Comparison of ENCODE assay signal across 28 cellular contexts in the genomic region with DNA sequence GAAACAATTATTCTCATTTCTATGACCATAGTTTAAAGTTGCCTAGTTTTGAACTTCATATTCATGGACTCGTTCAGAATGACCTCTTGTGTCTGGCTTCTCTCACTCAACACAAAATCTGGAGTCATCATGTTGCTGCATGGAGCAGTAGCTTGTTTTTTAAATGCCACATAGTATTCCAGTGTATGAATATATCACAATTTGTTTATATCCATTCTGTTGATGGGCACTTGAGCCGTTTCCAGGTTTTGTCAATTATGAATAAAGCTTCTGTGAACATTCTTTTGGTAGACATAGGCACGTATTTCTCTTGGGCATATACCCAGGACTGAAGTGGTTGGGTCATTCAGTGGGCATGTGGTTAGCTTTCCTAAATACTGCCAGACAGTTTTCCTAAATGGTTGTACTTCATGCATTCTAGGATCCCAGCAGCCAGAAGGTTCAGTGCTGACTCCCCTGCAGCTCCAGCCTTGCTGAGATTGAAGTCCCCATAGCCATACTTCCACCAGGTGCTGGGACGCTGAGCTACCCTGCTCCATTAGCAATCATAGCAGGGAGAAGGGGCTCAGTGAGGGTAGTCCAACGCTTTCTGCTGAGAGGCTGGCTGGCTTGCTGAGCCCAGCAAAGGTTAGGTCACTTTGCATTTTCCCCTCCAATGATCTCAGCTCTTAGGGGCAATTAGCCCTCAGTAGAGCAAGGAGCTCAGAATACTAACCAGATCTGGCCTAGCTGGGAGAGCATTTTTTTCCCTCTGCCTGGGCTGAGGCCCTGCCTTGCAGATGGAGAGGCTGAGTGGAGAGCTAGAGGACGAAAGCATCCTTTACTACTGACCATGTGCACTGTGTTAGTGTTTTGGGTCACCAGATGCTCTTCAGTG. TPM values are rescaled to one million over a fixed set of nuclear protein-coding genes. Genes with fewer than 3 reads are reported as not detected.
DNase-seq lines count a peak whose midpoint lies in the region; ATAC-seq and TF ChIP-seq lines count a peak whose summit lies in the region.
"Had no signal": no experiment of that assay in that cellular context is flagged by ENCODE, and none has a peak within 500 bp of the region (broad histone marks: within the 10 kb centered on the region; RNA-seq: fewer than 3 reads in every experiment).

No MANE protein-coding gene starts in this region.

- intact Hi-C loops in Right ventricle myocardium inferior (cut with DNase I) (no loop called here), left cardiac atrium (cut with DNase I) (loop anchor here in 1 of 2 donors (10.0 kb wide), 1 partner anchor 97 kb away; no protein-coding TSS in a partner anchor)

- peaks cover 5% of the 10 kb centered on the region for H3K9me3 Mint-ChIP-seq in type B pancreatic cell
- no peaks in the 10 kb centered on the region for H3K9me3 Mint-ChIP-seq in activated CD8-positive, alpha-beta memory T cell treated with anti-CD3 and anti-CD28 coated beads, Interleukin-2, amount 10 ng/mL, durations not matched to agents 7 days and 5 days (ENCODE audit: low read depth)
- no peaks in the 10 kb centered on the region for H3K9me3 Mint-ChIP-seq in activated T-cell treated with anti-CD3 and anti-CD28 coated beads, Interleukin-2, amount 50 U/mL, for 72 hours
- H3K9me3 Mint-ChIP-seq: CD8-positive, alpha-beta T cell; HFFc6 had no signal

- H3K27ac ChIP-seq in Karpas-422 (ENCODE audit: low read length), result peak overlapping the region; percentile 41
- H3K27ac ChIP-seq: 22Rv1, C4-2B, PC-9 had no signal

- H3K4me1 Mint-ChIP-seq in type B pancreatic cell (ENCODE audit: unreplicated experiment), result no peaks in the 10 kb centered on the region
- no peaks in the 10 kb centered on the region for H3K4me1 Mint-ChIP-seq in activated CD8-positive, alpha-beta memory T cell treated with anti-CD3 and anti-CD28 coated beads, Interleukin-2, amount 10 ng/mL, durations not matched to agents 7 days and 5 days
- no peaks in the 10 kb centered on the region for H3K4me1 Mint-ChIP-seq in activated T-cell treated with anti-CD3 and anti-CD28 coated beads, Interleukin-2, amount 50 U/mL, for 72 hours (ENCODE audit: low read depth)

- H3K79me2 ChIP-seq in Karpas-422 (ENCODE audit: low read length), result no peaks in the 10 kb centered on the region

- H3K4me2 ChIP-seq in Karpas-422 (ENCODE audit: low read depth, low read length, poor library complexity, severe bottlenecking), result peak overlapping the region; percentile 53
- H3K4me2 ChIP-seq: PC-9, SK-N-SH had no signal

- DNase-seq in Right ventricle myocardium inferior (ENCODE audit: missing footprints), result no peak
- no peak for DNase-seq in left cardiac atrium
- peak; percentile 77 for DNase-seq in Karpas-422
- peak; percentile 50 for DNase-seq in SK-N-DZ (ENCODE audit: low spot score)
- peak; percentile 43 for DNase-seq in mesenteric fat pad (ENCODE audit: low spot score)
- no peak for DNase-seq in type B pancreatic cell (ENCODE audit: extremely low spot score, unreplicated experiment)
- no peak for DNase-seq in activated CD8-positive, alpha-beta memory T cell treated with anti-CD3 and anti-CD28 coated beads, Interleukin-2, amount 10 ng/mL, durations not matched to agents 7 days and 5 days
- DNase-seq in activated T-cell treated with anti-CD3 and anti-CD28 coated beads, Interleukin-2, amount 50 U/mL, for 72 hours, result no peak
- DNase-seq: Caco-2; CD8-positive, alpha-beta T cell; GF-D8; GOT3; HFFc6; Kasumi-1; NCI-H1092 treated with DMSO at 0.1 percent for 48 hours; NCI-H1436; NCI-H187; NCI-H2081 treated with DMSO at 0.1 percent for 48 hours; NCI-H2171; NCI-H526; NCI-H82; PC-9; SHP77 treated with DMSO at 0.1 percent for 48 hours; SK-N-SH had no signal

- no peak overlapping the region for H3K4me3 Mint-ChIP-seq in type B pancreatic cell
- H3K4me3 Mint-ChIP-seq in activated CD8-positive, alpha-beta memory T cell treated with anti-CD3 and anti-CD28 coated beads, Interleukin-2, amount 10 ng/mL, durations not matched to agents 7 days and 5 days, result no peak overlapping the region
- H3K4me3 Mint-ChIP-seq in activated T-cell treated with anti-CD3 and anti-CD28 coated beads, Interleukin-2, amount 50 U/mL, for 72 hours, result no peak overlapping the region
- H3K4me3 Mint-ChIP-seq: B cell; CD8-positive, alpha-beta T cell; HFFc6 had no signal

- 0 out of 2 replicates have a peak, but pooled peaks cover 3% of the 10 kb centered on the region for H3K27me3 ChIP-seq in Karpas-422 (ENCODE audit: low read length)

- CTCF ChIA-PET in activated CD8-positive, alpha-beta memory T cell treated with anti-CD3 and anti-CD28 coated beads, Interleukin-2, amount 10 ng/mL, durations not matched to agents 7 days and 5 days (lab: Charles Lee), result interaction anchor here (1.1 kb wide), 1 partner anchor 563 kb away, joined by 3 read pairs; no protein-coding TSS in a partner anchor

- no peaks in the 10 kb centered on the region for H3K36me3 Mint-ChIP-seq in type B pancreatic cell
- H3K36me3 Mint-ChIP-seq in activated CD8-positive, alpha-beta memory T cell treated with anti-CD3 and anti-CD28 coated beads, Interleukin-2, amount 10 ng/mL, durations not matched to agents 7 days and 5 days, result no peaks in the 10 kb centered on the region
- H3K36me3 Mint-ChIP-seq in activated T-cell treated with anti-CD3 and anti-CD28 coated beads, Interleukin-2, amount 50 U/mL, for 72 hours (ENCODE audit: insufficient read depth in 2 of 2), result no peaks in the 10 kb centered on the region
- H3K36me3 Mint-ChIP-seq: CD8-positive, alpha-beta T cell had no signal

- TF ChIP-seq CTCF in type B pancreatic cell (conservative IDR thresholded peaks at IDR 0.05), result no peak

- H3K27ac Mint-ChIP-seq in type B pancreatic cell, result no peak overlapping the region
- H3K27ac Mint-ChIP-seq in activated CD8-positive, alpha-beta memory T cell treated with anti-CD3 and anti-CD28 coated beads, Interleukin-2, amount 10 ng/mL, durations not matched to agents 7 days and 5 days, result no peak overlapping the region
- H3K27ac Mint-ChIP-seq in activated T-cell treated with anti-CD3 and anti-CD28 coated beads, Interleukin-2, amount 50 U/mL, for 72 hours, result no peak overlapping the region
- H3K27ac Mint-ChIP-seq: B cell; CD8-positive, alpha-beta T cell; HFFc6 had no signal

- H2AFZ ChIP-seq in Karpas-422 (ENCODE audit: low read length), result peak overlapping the region; percentile 16; the same call in 1 of the 2 replicates
- H2AFZ ChIP-seq: PC-9 had no signal

- peaks cover 22% of the 10 kb centered on the region for H3K4me1 ChIP-seq in Karpas-422 (ENCODE audit: low read length)
- H3K4me1 ChIP-seq: Caco-2, HAP-1 had no signal

- peak; percentile 50 for ATAC-seq in Right ventricle myocardium inferior
- ATAC-seq in left cardiac atrium, result no peak
- ATAC-seq in activated CD8-positive, alpha-beta memory T cell treated with anti-CD3 and anti-CD28 coated beads, Interleukin-2, amount 10 ng/mL, durations not matched to agents 7 days and 5 days, result no peak
- no peak for ATAC-seq in activated T-cell treated with anti-CD3 and anti-CD28 coated beads, Interleukin-2, amount 50 U/mL, for 72 hours (replicated peaks in 1 of 2)
- ATAC-seq: CD8-positive, alpha-beta T cell had no signal

- no peaks in the 10 kb centered on the region for H4K20me1 ChIP-seq in Karpas-422 (ENCODE audit: insufficient read depth, low read depth, low read length)

- H3K27me3 Mint-ChIP-seq in type B pancreatic cell, result peaks cover 37% of the 10 kb centered on the region
- H3K27me3 Mint-ChIP-seq in activated CD8-positive, alpha-beta memory T cell treated with anti-CD3 and anti-CD28 coated beads, Interleukin-2, amount 10 ng/mL, durations not matched to agents 7 days and 5 days, result peaks cover 29% of the 10 kb centered on the region
- H3K27me3 Mint-ChIP-seq in activated T-cell treated with anti-CD3 and anti-CD28 coated beads, Interleukin-2, amount 50 U/mL, for 72 hours (ENCODE audit: low read depth), result peaks cover 12% of the 10 kb centered on the region

- H3K9ac ChIP-seq in Karpas-422 (ENCODE audit: low read length), result peak overlapping the region; percentile 52
- H3K9ac ChIP-seq: SK-N-SH had no signal

- H3K4me3 ChIP-seq in Karpas-422 (ENCODE audit: low read length), result peak overlapping the region; percentile 24; the same call in 1 of the 2 replicates
- H3K4me3 ChIP-seq: HAP-1, PC-9 had no signal

- no peaks in the 10 kb centered on the region for H3K9me2 ChIP-seq in Karpas-422 (replicated peaks; ENCODE audit: insufficient read depth, low read length)
- H3K9me2 ChIP-seq: SK-N-SH had no signal

- no peaks in the 10 kb centered on the region for H3K36me3 ChIP-seq in Karpas-422 (ENCODE audit: insufficient read depth, low read length)
- H3K36me3 ChIP-seq: HAP-1 had no signal

- no peaks in the 10 kb centered on the region for H3K9me3 ChIP-seq in Karpas-422 (ENCODE audit: low read length)
- H3K9me3 ChIP-seq: HAP-1, SK-N-SH had no signal

RNA-seq across cellular contexts. Expression of a gene that starts 35.7 kb away (rescaled TPM):
- total RNA-seq in Right ventricle myocardium inferior, result 62.1 TPM
- 10 to 100 TPM; 49.8 to 58.6 TPM for total RNA-seq in left cardiac atrium
- 70.0 and 102 TPM in 2 replicates for total RNA-seq in Karpas-422 (2014; rRNA removed; shearing (Covaris generic); ENCODE audit: low replicate concordance)
- polyA plus RNA-seq in SK-N-DZ (2014; cell fraction: cytosol; rRNA removed), result 65.9 and 74.2 TPM in 2 replicates
- 33.6 and 55.4 TPM in 2 replicates for polyA plus RNA-seq in SK-N-DZ (2014; cell fraction: nucleus; rRNA removed)
- total RNA-seq in mesenteric fat pad, result 51.8 TPM
- total RNA-seq in type B pancreatic cell (ENCODE audit: low replicate concordance), result 52.2 and 60.0 TPM in 2 replicates
- 10 to 100 TPM; 79.8 to 90.2 TPM for total RNA-seq in activated CD8-positive, alpha-beta memory T cell treated with anti-CD3 and anti-CD28 coated beads, Interleukin-2, amount 10 ng/mL, durations not matched to agents 7 days and 5 days
- 100 to 1,000 TPM in 1 of 2 donors, 10 to 100 TPM in 1; 65.9 to 102 TPM for total RNA-seq in activated T-cell treated with anti-CD3 and anti-CD28 coated beads, Interleukin-2, amount 50 U/mL, for 72 hours

Comparison
In these comparisons a context has a peak if more than half of its experiments do, and no peak if none do; other contexts are left out.
1. DNase-seq: peak in Karpas-422 (single experiment), SK-N-DZ (single experiment) and mesenteric fat pad (single experiment); none in Right ventricle myocardium inferior (single experiment), left cardiac atrium (single experiment), type B pancreatic cell (single experiment), activated CD8-positive, alpha-beta memory T cell treated with anti-CD3 and anti-CD28 coated beads, Interleukin-2, amount 10 ng/mL, durations not matched to agents 7 days and 5 days (single experiment) and activated T-cell treated with anti-CD3 and anti-CD28 coated beads, Interleukin-2, amount 50 U/mL, for 72 hours (0 of 2).